ENCODE assay signal across 8 cellular contexts in the genomic region with DNA sequence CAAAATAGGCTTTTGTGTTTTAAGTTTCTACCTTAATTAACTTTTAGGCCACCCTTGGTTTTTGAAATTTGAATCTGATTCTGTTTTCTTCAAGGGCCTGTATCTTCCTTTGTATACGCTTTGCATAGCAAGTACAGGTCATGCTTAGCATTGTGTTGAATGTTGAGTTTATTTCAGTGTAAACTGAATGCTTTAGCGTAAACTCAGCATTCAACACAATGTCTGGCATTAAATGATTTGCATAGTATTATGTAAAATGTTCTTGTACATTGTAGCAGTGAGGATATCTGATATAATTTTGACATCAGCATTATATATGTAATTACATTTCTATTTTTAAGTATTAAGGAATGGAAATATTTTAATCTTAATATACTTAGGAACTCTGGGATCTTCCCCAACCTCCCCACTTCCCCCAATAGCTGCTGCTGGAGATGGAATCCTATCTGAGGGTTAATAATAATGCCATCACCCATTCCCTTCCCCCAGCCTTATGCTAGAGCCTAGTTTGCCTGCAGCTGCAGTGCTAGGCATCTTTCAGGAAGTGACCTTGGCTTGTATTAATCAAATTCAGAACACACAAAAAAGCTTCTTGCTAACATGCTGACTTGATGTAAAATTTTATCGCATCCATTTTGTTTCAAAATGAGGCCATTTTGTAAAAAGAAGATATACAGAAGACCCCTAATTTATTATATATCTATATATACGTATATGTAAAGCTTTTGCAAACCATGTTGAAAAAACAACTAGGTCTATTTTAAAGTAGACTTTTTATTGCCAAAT.
DNase-seq lines count a peak whose midpoint lies in the region; ATAC-seq and TF ChIP-seq lines count a peak whose summit lies in the region.

No MANE protein-coding gene starts in this region.

- no peaks in the 10 kb centered on the region for H3K27me3 Mint-ChIP-seq in natural killer cell treated with Interleukin-12 subunit alpha and Interleukin-12 subunit beta and Interleukin-15 and Interleukin-18, amount 100 ng/mL, for 72 hours

- no peak for TF ChIP-seq CTCF in A673 (conservative IDR thresholded peaks at IDR 0.05; ENCODE audit: low read depth, low read length)
- TF ChIP-seq CTCF in HCT116 (IDR thresholded peaks at IDR 0.05 in 2 of 3, conservative IDR thresholded peaks at IDR 0.05 in 1 of 3; ENCODE audit: borderline replicate concordance in 1 of 3, insufficient read depth in 1 of 3, low read depth in 2 of 3, low read length in 2 of 3): no peak
- TF ChIP-seq CTCF in OCI-LY7 (conservative IDR thresholded peaks at IDR 0.05; ENCODE audit: low read length): no peak
- TF ChIP-seq CTCF in ovary (IDR thresholded peaks at IDR 0.05): no peak

- no peaks in the 10 kb centered on the region for H3K9me3 Mint-ChIP-seq in natural killer cell treated with Interleukin-12 subunit alpha and Interleukin-12 subunit beta and Interleukin-15 and Interleukin-18, amount 100 ng/mL, for 72 hours

- H3K36me3 Mint-ChIP-seq in natural killer cell treated with Interleukin-12 subunit alpha and Interleukin-12 subunit beta and Interleukin-15 and Interleukin-18, amount 100 ng/mL, for 72 hours: peaks cover 6% of the 10 kb centered on the region

- H2AFZ ChIP-seq in HCT116 (ENCODE audit: low read depth, low read length, poor library complexity, severe bottlenecking) (no peak overlapping the region), OCI-LY7 (ENCODE audit: low read length) (no peak overlapping the region)

- POLR2A ChIA-PET in A673 (lab: Charles Lee; ENCODE audit: low non-redundant PET): no interaction called here
- POLR2A ChIA-PET in HCT116 (lab: Charles Lee): no interaction called here
- POLR2A ChIA-PET in OCI-LY7 (lab: Charles Lee): interaction anchor here (0.5 to 0.9 kb wide), 3 partner anchors 14 to 84 kb away, joined by 3 read pairs; no protein-coding TSS in a partner anchor

- TF ChIP-seq RAD21 in HCT116 (IDR thresholded peaks at IDR 0.05; ENCODE audit: low read depth): no peak

- RAD21 ChIA-PET in HCT116 (lab: Charles Lee; ENCODE audit: low non-redundant PET in 1 of 2, low total read pairs in 2 of 2, uncharacterized antibody in 2 of 2, unreplicated experiment in 2 of 2): no interaction called here

- H3K4me3 ChIP-seq in A673 (ENCODE audit: low read depth, low read length, poor library complexity, severe bottlenecking) (no peak overlapping the region), HCT116 (replicated peaks in 1 of 2; ENCODE audit: low read depth in 1 of 2, low read length in 2 of 2) (no peak overlapping the region), OCI-LY7 (ENCODE audit: low read depth, low read length, poor library complexity, severe bottlenecking) (peak overlapping the region; percentile 62), ovary (no peak overlapping the region)

- H3K9me3 ChIP-seq in A673 (ENCODE audit: low read depth, low read length, poor library complexity, severe bottlenecking): peaks cover 11% of the 10 kb centered on the region
- no peaks in the 10 kb centered on the region for H3K9me3 ChIP-seq in HCT116 (ENCODE audit: control insufficient read depth in 1 of 2, insufficient read depth in 1 of 2, low read depth in 1 of 2, low read length in 2 of 2)
- no peaks in the 10 kb centered on the region; the same call in 1 of the 2 replicates for H3K9me3 ChIP-seq in OCI-LY7 (ENCODE audit: low read length)
- no peaks in the 10 kb centered on the region for H3K9me3 ChIP-seq in ovary

- CTCF ChIA-PET in A673 (lab: Charles Lee): no interaction called here
- CTCF ChIA-PET in HCT116 (lab: Charles Lee): no interaction called here
- CTCF ChIA-PET in OCI-LY7 (lab: Charles Lee; ENCODE audit: unreplicated experiment): no interaction called here

- no peaks in the 10 kb centered on the region for H4K20me1 ChIP-seq in HCT116 (ENCODE audit: insufficient read depth)
- H4K20me1 ChIP-seq in OCI-LY7 (ENCODE audit: insufficient read depth, low read length): peaks cover 13% of the 10 kb centered on the region; the same call in 1 of the 2 replicates

- no peak for TF ChIP-seq EP300 in ovary (IDR thresholded peaks at IDR 0.05)

- DNase-seq in A673 (ENCODE audit: low spot score) (peak; percentile 90), HCT116 (ENCODE audit: low read depth, low spot score) (no peak), OCI-LY7 (ENCODE audit: low spot score) (peak; percentile 83), fibroblast of peridontal ligament (ENCODE audit: extremely low read depth) (peak; percentile 25), ovary (no peak), NCI-H345 (lab: John Stamatoyannopoulos, UW) (no peak)
- no peak for DNase-seq in natural killer cell treated with Interleukin-12 subunit alpha and Interleukin-12 subunit beta and Interleukin-15 and Interleukin-18, amount 100 ng/mL, for 72 hours (ENCODE audit: low spot score)

- no peak overlapping the region for H3K4me3 Mint-ChIP-seq in natural killer cell treated with Interleukin-12 subunit alpha and Interleukin-12 subunit beta and Interleukin-15 and Interleukin-18, amount 100 ng/mL, for 72 hours

- intact Hi-C loops in A673 (cut with micrococcal nuclease; ENCODE audit: unreplicated experiment) (no loop called here), HCT116 (cut with micrococcal nuclease) (loop anchor here (5.0 kb wide), 1 partner anchor 73 kb away; the partner anchor contains the start of gene NCOA3), OCI-LY7 (cut with micrococcal nuclease; ENCODE audit: unreplicated experiment) (loop anchor here (5.0 kb wide), 1 partner anchor 73 kb away; the partner anchor contains the start of gene NCOA3), ovary (cut with DNase I) (loop anchor here in 2 of 4 donors (5.0 to 10.0 kb wide), 2 partner anchors 70 to 73 kb away; partner anchors contain the start of gene NCOA3 (in 2 of the 2))

- TF ChIP-seq POLR2A in HCT116 (IDR thresholded peaks at IDR 0.05; ENCODE audit: borderline replicate concordance, extremely low read depth, insufficient read depth, insufficient read length) (no peak), ovary (IDR thresholded peaks at IDR 0.05) (no peak)

- H3K4me1 ChIP-seq in A673 (ENCODE audit: insufficient read depth, low read length, poor library complexity, severe bottlenecking): peaks cover 54% of the 10 kb centered on the region
- peaks cover 62 to 71% of the 10 kb centered on the region in 2 experiments for H3K4me1 ChIP-seq in HCT116 (ENCODE audit: control insufficient read depth in 1 of 2, insufficient read depth in 2 of 2, low read length in 2 of 2)
- peaks cover 71% of the 10 kb centered on the region for H3K4me1 ChIP-seq in OCI-LY7 (ENCODE audit: insufficient read depth, low read length, poor library complexity, severe bottlenecking)
- H3K4me1 ChIP-seq in ovary (ENCODE audit: insufficient read depth): peaks cover 6% of the 10 kb centered on the region

- H3K79me2 ChIP-seq in HCT116 (ENCODE audit: insufficient read depth, low read length): peaks cover 53% of the 10 kb centered on the region
- peaks cover 100% of the 10 kb centered on the region for H3K79me2 ChIP-seq in OCI-LY7 (ENCODE audit: insufficient read depth, low read depth, low read length)

- H3K27me3 ChIP-seq in A673 (replicated peaks; ENCODE audit: insufficient read depth, low read depth, low read length, poor library complexity): no peaks in the 10 kb centered on the region
- no peaks in the 10 kb centered on the region for H3K27me3 ChIP-seq in HCT116 (ENCODE audit: insufficient read depth, low read length)
- H3K27me3 ChIP-seq in ovary: no peaks in the 10 kb centered on the region

- H3K4me2 ChIP-seq in HCT116 (ENCODE audit: low read length) (peak overlapping the region; percentile 69), OCI-LY7 (ENCODE audit: low read length) (peak overlapping the region; percentile 79)

- 44 to 48% (median 46%) methylated on average over 4 of the region's 4 CpGs for WGBS in ovary, 3 donors

- peaks cover 45 to 59% of the 10 kb centered on the region in 2 donors for H3K4me1 Mint-ChIP-seq in natural killer cell treated with Interleukin-12 subunit alpha and Interleukin-12 subunit beta and Interleukin-15 and Interleukin-18, amount 100 ng/mL, for 72 hours (ENCODE audit: low read depth in 2 of 2)

- peak overlapping the region; percentile 51 for H3K9ac ChIP-seq in HCT116 (ENCODE audit: low read length)

- peak overlapping the region; percentile 86 for H3K27ac ChIP-seq in A673 (ENCODE audit: low read depth, low read length, poor library complexity, severe bottlenecking)
- H3K27ac ChIP-seq in HCT116 (ENCODE audit: low read depth, low read length): no peak overlapping the region; the same call in 1 of the 2 replicates
- peak overlapping the region; percentile 76 for H3K27ac ChIP-seq in OCI-LY7 (ENCODE audit: low read depth, low read length, poor library complexity, severe bottlenecking)
- peak overlapping the region in 1 of 2 donors; percentile 3 for H3K27ac ChIP-seq in ovary

- H3K36me3 ChIP-seq in A673 (ENCODE audit: insufficient read depth, low read length, poor library complexity, severe bottlenecking) (no peaks in the 10 kb centered on the region), HCT116 (ENCODE audit: control insufficient read depth in 1 of 2, insufficient read depth in 2 of 2, low read length in 2 of 2) (no peaks in the 10 kb centered on the region), OCI-LY7 (ENCODE audit: insufficient read depth, low read length) (peaks cover 51% of the 10 kb centered on the region), ovary (no peaks in the 10 kb centered on the region)

- BruUV-seq in A673 (replicated peaks; lab: Mats Ljungman, UMichigan) (no TSS peak), HCT116 (replicated peaks; lab: Mats Ljungman, UMichigan) (no TSS peak), OCI-LY7 (replicated peaks; lab: Mats Ljungman, UMichigan) (no TSS peak)

- H3K27ac Mint-ChIP-seq in natural killer cell treated with Interleukin-12 subunit alpha and Interleukin-12 subunit beta and Interleukin-15 and Interleukin-18, amount 100 ng/mL, for 72 hours: no peak overlapping the region

- ATAC-seq in HCT116 (no peak), GM21737 (IDR thresholded peaks at IDR 0.05; ENCODE audit: unreplicated experiment) (no peak)
- ATAC-seq in natural killer cell treated with Interleukin-12 subunit alpha and Interleukin-12 subunit beta and Interleukin-15 and Interleukin-18, amount 100 ng/mL, for 72 hours: no peak

- no peaks in the 10 kb centered on the region for H3K9me2 ChIP-seq in HCT116 (ENCODE audit: insufficient read depth)
- no peaks in the 10 kb centered on the region for H3K9me2 ChIP-seq in OCI-LY7 (ENCODE audit: insufficient read depth, low read length)

TF ChIP-seq in HCT116, 20 proteins besides CTCF, POLR2A, EP300 and RAD21:
- TF ChIP-seq ELF1 (IDR thresholded peaks at IDR 0.05; ENCODE audit: borderline replicate concordance, low read depth) (0 out of 2 replicates have a peak, but pooled peaks have one; percentile 26), ZNF274 (IDR thresholded peaks at IDR 0.05; ENCODE audit: low read depth, low read length) (no peak)
TF ChIP-seq in HCT116: peak in this region for 1.

Comparison
In these comparisons a context has a peak if more than half of its experiments do, and no peak if none do; other contexts are left out.
1. DNase-seq: peak in A673 (single experiment), OCI-LY7 (single experiment) and fibroblast of peridontal ligament (single experiment); none in HCT116 (single experiment), ovary (0 of 5), natural killer cell treated with Interleukin-12 subunit alpha and Interleukin-12 subunit beta and Interleukin-15 and Interleukin-18, amount 100 ng/mL, for 72 hours (single experiment) and NCI-H345 (single experiment).